Comparison of ENCODE assay signal across 11 cellular contexts in genomic region chr12:6631549-6631961, GRCh38. TPM values are rescaled to one million over a fixed set of nuclear protein-coding genes. Genes with fewer than 3 reads are reported as not detected.
DNase-seq lines count a peak whose midpoint lies in the region; ATAC-seq, FAIRE-seq and TF ChIP-seq lines count a peak whose summit lies in the region.
"Had no signal": no experiment of that assay in that cellular context is flagged by ENCODE, and none has a peak within 500 bp of the region (broad histone marks: within the 10 kb centered on the region; RNA-seq: fewer than 3 reads in every experiment).

No MANE protein-coding gene starts in this region.

- TF ChIP-seq CTCF in heart right ventricle (IDR thresholded peaks at IDR 0.05) = no peak

- DNase-seq in GM18507 (ENCODE audit: extremely low spot score, insufficient read length, low read depth) (no peak), heart right ventricle (peak in 1 of 2 donors; percentile 31), NOMO-1 treated with DMSO at 0.1 percent for 48 hours (lab: John Stamatoyannopoulos, UW; ENCODE audit: unreplicated experiment) (no peak), OCI-M2 (lab: John Stamatoyannopoulos, UW; ENCODE audit: unreplicated experiment) (no peak)
- DNase-seq: DMS79 treated with DMSO at 0.1 percent for 48 hours, SHP77, sigmoid colon had no signal

- peak; percentile 80 for FAIRE-seq in GM18507 (lab: Jason Lieb, UNC)

- H3K27me3 ChIP-seq in heart right ventricle = peaks cover 0 to 4% (median 0%) of the 10 kb centered on the region in 7 donors
- H3K27me3 ChIP-seq: sigmoid colon had no signal

- H3K4me3 Mint-ChIP-seq in T-helper 1 cell treated with Interleukin-12 subunit alpha and Interleukin-12 subunit beta and Interleukin-4 antibody, amounts not matched to agents 30 μg/mL and 1 μg/mL, for 36 hours = peak overlapping the region; percentile 74

- intact Hi-C loops in heart right ventricle (cut with DNase I) = no loop called here

- WGBS in heart right ventricle, 2 donors = 54 to 59% methylated on average over 3 of the region's 3 CpGs

- H3K4me3 ChIP-seq in heart right ventricle (peak overlapping the region in 8 of 10 donors; percentile 2 to 37 (median 24)), skin epidermis (peak overlapping the region in 1 of 7 experiments; percentile 11)
- H3K4me3 ChIP-seq: sigmoid colon had no signal

- H3K27ac ChIP-seq in heart right ventricle (peak overlapping the region in 9 of 10 donors; percentile 3 to 85 (median 52)), skin epidermis (peak overlapping the region in 16 of 21 experiments; percentile 20 to 89 (median 68))

- H3K36me3 ChIP-seq in heart right ventricle = no peaks in the 10 kb centered on the region
- H3K36me3 ChIP-seq: sigmoid colon had no signal

- peaks cover 2% of the 10 kb centered on the region for H3K36me3 Mint-ChIP-seq in T-helper 1 cell treated with Interleukin-12 subunit alpha and Interleukin-12 subunit beta and Interleukin-4 antibody, amounts not matched to agents 30 μg/mL and 1 μg/mL, for 36 hours (ENCODE audit: low read depth)

- H3K4me1 Mint-ChIP-seq in T-helper 1 cell treated with Interleukin-12 subunit alpha and Interleukin-12 subunit beta and Interleukin-4 antibody, amounts not matched to agents 30 μg/mL and 1 μg/mL, for 36 hours (ENCODE audit: low read depth) = peaks cover 43% of the 10 kb centered on the region

- peak in 7 of 8 donors; percentile 18 to 84 (median 64) for ATAC-seq in heart right ventricle
- ATAC-seq in GM21717 (IDR thresholded peaks at IDR 0.05; ENCODE audit: unreplicated experiment) = no peak
- no peak for ATAC-seq in GM19035 (IDR thresholded peaks at IDR 0.05; ENCODE audit: unreplicated experiment)

- H3K27ac Mint-ChIP-seq in T-helper 1 cell treated with Interleukin-12 subunit alpha and Interleukin-12 subunit beta and Interleukin-4 antibody, amounts not matched to agents 30 μg/mL and 1 μg/mL, for 36 hours = peak overlapping the region; percentile 96

- peaks cover 0 to 42% (median 3%) of the 10 kb centered on the region in 9 donors for H3K4me1 ChIP-seq in heart right ventricle

- H3K9me3 ChIP-seq in heart right ventricle = no peaks in the 10 kb centered on the region
- H3K9me3 ChIP-seq: sigmoid colon had no signal

- H3K27me3 Mint-ChIP-seq in T-helper 1 cell treated with Interleukin-12 subunit alpha and Interleukin-12 subunit beta and Interleukin-4 antibody, amounts not matched to agents 30 μg/mL and 1 μg/mL, for 36 hours (ENCODE audit: low read depth) = no peaks in the 10 kb centered on the region

- no peaks in the 10 kb centered on the region for H3K9me3 Mint-ChIP-seq in T-helper 1 cell treated with Interleukin-12 subunit alpha and Interleukin-12 subunit beta and Interleukin-4 antibody, amounts not matched to agents 30 μg/mL and 1 μg/mL, for 36 hours

RNA-seq across cellular contexts. Expression of gene LPAR5, which starts 4.2 kb away (rescaled TPM):
- total RNA-seq in heart right ventricle = 10 to 100 TPM in 1 of 10 donors, 1 to 10 TPM in 9; 2.1 to 10.0 (median 4.4) TPM
- polyA plus RNA-seq in heart right ventricle = 1 to 10 TPM; 1.7 to 4.4 TPM

RNA-seq across cellular contexts. Expression of gene ACRBP, which starts 15.7 kb away (rescaled TPM):
- total RNA-seq in heart right ventricle = 1 to 10 TPM in 4 of 10 donors, under 1 TPM in 5, not detected in 1; 0.25 to 4.1 (median 0.79) TPM
- under 1 TPM; 0.29 to 0.43 TPM for polyA plus RNA-seq in heart right ventricle

RNA-seq across cellular contexts. Expression of gene CHD4, which starts 24.4 kb away (rescaled TPM):
- total RNA-seq in heart right ventricle = 100 to 1,000 TPM; 125 to 201 (median 153) TPM
- polyA plus RNA-seq in heart right ventricle = 100 to 1,000 TPM; 129 to 265 TPM

RNA-seq across cellular contexts. Expression of gene ING4, which starts 31.4 kb away (rescaled TPM):
- total RNA-seq in heart right ventricle = 10 to 100 TPM; 17.7 to 32.5 (median 22.6) TPM
- 10 to 100 TPM; 20.0 to 25.5 TPM for polyA plus RNA-seq in heart right ventricle

RNA-seq across cellular contexts. Expression of gene ZNF384, which starts 57.6 kb away (rescaled TPM):
- total RNA-seq in heart right ventricle = 10 to 100 TPM; 25.1 to 36.0 (median 29.0) TPM
- polyA plus RNA-seq in heart right ventricle = 10 to 100 TPM; 17.6 to 23.7 TPM

Comparison
In these comparisons a context has a peak if more than half of its experiments do, and no peak if none do; other contexts are left out.
1. ATAC-seq: peak in heart right ventricle (7 of 8); none in GM21717 (single experiment) and GM19035 (single experiment).